2 cellular contexts compared by ENCODE assay signal in genomic region chr7:138752568-138753518, GRCh38.
TF ChIP-seq lines count a peak whose summit lies in the region.

No MANE protein-coding gene starts in this region.

TF ChIP-seq in IMR-90, 13 proteins besides CTCF, POLR2A, EP300 and RAD21:
- no peak for TF ChIP-seq USF2 (IDR thresholded peaks at IDR 0.05; ENCODE audit: low read depth, low read length)
- no peak for TF ChIP-seq MAZ (IDR thresholded peaks at IDR 0.05; ENCODE audit: borderline replicate concordance, low read depth, low read length)
- no peak for TF ChIP-seq RCOR1 (IDR thresholded peaks at IDR 0.05; ENCODE audit: insufficient replicate concordance, low read length)
- no peak for TF ChIP-seq RFX5 (IDR thresholded peaks at IDR 0.05; ENCODE audit: low read depth, low read length)
- TF ChIP-seq ELK1 (IDR thresholded peaks at IDR 0.05; ENCODE audit: borderline replicate concordance, low read depth, low read length): no peak

TF ChIP-seq in K562, 482 proteins besides CTCF, POLR2A, EP300 and RAD21:
- no peak for TF ChIP-seq SRSF3 (IDR thresholded peaks at IDR 0.05; ENCODE audit: insufficient read depth, low read length)
- no peak for TF ChIP-seq PURB (CRISPR knock-in tag; IDR thresholded peaks at IDR 0.05; ENCODE audit: low read depth)
- TF ChIP-seq ZBTB11 (CRISPR knock-in tag; IDR thresholded peaks at IDR 0.05): no peak
- TF ChIP-seq NR2F6 (CRISPR knock-in tag; IDR thresholded peaks at IDR 0.05): no peak
- no peak for TF ChIP-seq TCF7 (IDR thresholded peaks at IDR 0.05; ENCODE audit: borderline replicate concordance)
- no peak for TF ChIP-seq CBFB (CRISPR knock-in tag; IDR thresholded peaks at IDR 0.05)
- no peak for TF ChIP-seq PATZ1 (CRISPR knock-in tag; IDR thresholded peaks at IDR 0.05; ENCODE audit: borderline replicate concordance)
- TF ChIP-seq ZNF766 (CRISPR knock-in tag; conservative IDR thresholded peaks at IDR 0.05): no peak
- peak; percentile 52 for TF ChIP-seq RAD51 (IDR thresholded peaks at IDR 0.05; ENCODE audit: borderline replicate concordance, low read depth)
- no peak for TF ChIP-seq ZNF668 (CRISPR knock-in tag; IDR thresholded peaks at IDR 0.05)
- no peak for TF ChIP-seq ATF4 (CRISPR knock-in tag; IDR thresholded peaks at IDR 0.05)
- peak; percentile 30; the same call in 1 of the 2 replicates for TF ChIP-seq USF2 (CRISPR knock-in tag; IDR thresholded peaks at IDR 0.05)
- no peak for TF ChIP-seq ZNF124 (CRISPR knock-in tag; IDR thresholded peaks at IDR 0.05)
- TF ChIP-seq STAT6 (CRISPR knock-in tag; IDR thresholded peaks at IDR 0.05): no peak
- no peak for TF ChIP-seq FOXP1 (CRISPR knock-in tag; IDR thresholded peaks at IDR 0.05)
- TF ChIP-seq E4F1 (CRISPR knock-in tag; IDR thresholded peaks at IDR 0.05; ENCODE audit: borderline replicate concordance): no peak
- no peak for TF ChIP-seq ZNF3 (CRISPR knock-in tag; IDR thresholded peaks at IDR 0.05)
- no peak for TF ChIP-seq NEUROD1 (IDR thresholded peaks at IDR 0.05; ENCODE audit: borderline replicate concordance, low read depth, low read length, partially characterized antibody)
- peak; percentile 12; the same call in 1 of the 2 replicates for TF ChIP-seq CBFA2T2 (conservative IDR thresholded peaks at IDR 0.05)
- TF ChIP-seq NRF1 (conservative IDR thresholded peaks at IDR 0.05 in 1 of 2, IDR thresholded peaks at IDR 0.05 in 1 of 2): no peak
- no peak for TF ChIP-seq SRSF7 (optimal IDR thresholded peaks at IDR 0.05; ENCODE audit: low read depth, low read length)
- TF ChIP-seq ZBTB12 (CRISPR knock-in tag; IDR thresholded peaks at IDR 0.05): no peak
- no peak for TF ChIP-seq SP2 (IDR thresholded peaks at IDR 0.05; ENCODE audit: extremely low read depth, low read depth, low read length, poor library complexity, severe bottlenecking)
- no peak for TF ChIP-seq MLX (CRISPR knock-in tag; conservative IDR thresholded peaks at IDR 0.05)
- TF ChIP-seq RFX1 (IDR thresholded peaks at IDR 0.05): no peak
- no peak for TF ChIP-seq NFE2 (IDR thresholded peaks at IDR 0.05; ENCODE audit: low read depth)
- no peak for TF ChIP-seq SRF (CRISPR knock-in tag; IDR thresholded peaks at IDR 0.05)
- TF ChIP-seq CSDE1 (IDR thresholded peaks at IDR 0.05): no peak
- TF ChIP-seq ZZZ3 (IDR thresholded peaks at IDR 0.05): no peak
- no peak for TF ChIP-seq CAMTA2 (CRISPR knock-in tag; conservative IDR thresholded peaks at IDR 0.05)
- no peak for TF ChIP-seq ZNF143 (CRISPR knock-in tag; IDR thresholded peaks at IDR 0.05)
- no peak for TF ChIP-seq HNRNPK (IDR thresholded peaks at IDR 0.05; ENCODE audit: low read depth, low read length, poor library complexity, severe bottlenecking)
- peak; percentile 85 for TF ChIP-seq TFE3 (CRISPR knock-in tag; IDR thresholded peaks at IDR 0.05)
- TF ChIP-seq ZNF23 (CRISPR knock-in tag; IDR thresholded peaks at IDR 0.05): no peak
- no peak for TF ChIP-seq ATF7 (IDR thresholded peaks at IDR 0.05)
TF ChIP-seq in K562: peak in this region for 4.
